Comparison of ENCODE assay signal across 7 cellular contexts in the genomic region with DNA sequence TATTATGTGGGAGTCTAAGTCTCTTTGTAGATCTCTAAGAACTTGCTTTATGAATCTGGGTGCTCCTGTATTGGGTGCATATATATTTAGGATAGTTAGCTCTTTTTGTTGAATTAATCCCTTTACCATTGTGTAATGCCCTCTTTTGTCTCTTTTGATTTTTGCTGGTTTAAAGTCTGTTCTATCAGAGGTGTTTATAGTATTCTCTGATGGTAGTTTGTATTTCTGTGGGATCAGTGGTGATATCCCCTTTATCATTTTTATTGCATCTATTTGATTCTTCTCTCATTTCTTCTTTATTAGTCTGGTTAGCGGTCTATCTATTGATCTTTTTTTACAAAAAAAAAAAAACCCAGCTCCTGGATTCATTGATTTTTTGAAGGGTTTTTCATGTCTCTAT. TPM values are rescaled to one million over a fixed set of nuclear protein-coding genes. Genes with fewer than 3 reads are reported as not detected.
"Had no signal": no experiment of that assay in that cellular context is flagged by ENCODE, and none has a peak within 500 bp of the region (broad histone marks: within the 10 kb centered on the region; RNA-seq: fewer than 3 reads in every experiment).

No MANE protein-coding gene starts in this region.

RNA-seq across cellular contexts. Expression of a gene that starts 15.3 kb away (rescaled TPM):
- total RNA-seq: GM23248, GM23338, H1, H4, H7, H9, HFFc6 had no signal
- polyA plus RNA-seq: GM23248, GM23338, H1 had no signal

RNA-seq across cellular contexts. Expression of a gene that starts 17.4 kb away (rescaled TPM):
- total RNA-seq: GM23248, H7, HFFc6 had no signal

RNA-seq across cellular contexts. Expression of a gene that starts 50.6 kb away (rescaled TPM):
- total RNA-seq: GM23248, GM23338, H1, H4, H7, H9, HFFc6 had no signal
- polyA plus RNA-seq: GM23248, H1 had no signal
